In genomic region chr17:15999141-15999973, GRCh38 we compare ENCODE assay signal across 8 cellular contexts. TPM values are rescaled to one million over a fixed set of nuclear protein-coding genes. Genes with fewer than 3 reads are reported as not detected.
A peak's percentile ranks its signal among the peaks of the same experiment; 100 is the strongest.
DNase-seq lines count a peak whose midpoint lies in the region; ATAC-seq, FAIRE-seq and TF ChIP-seq lines count a peak whose summit lies in the region.

TTC19 (plus strand) TSS chr17:15999824; CDS start chr17:15999849, 25 bp downstream.
ZSWIM7 (minus strand) TSS chr17:15999704; CDS start chr17:15999594, 110 bp downstream.

- H3K4me1 Mint-ChIP-seq in activated CD4-positive, alpha-beta T cell treated with anti-CD3 and anti-CD28 coated beads for 36 hours, result peaks cover 22% of the 10 kb centered on the region
- H3K4me1 Mint-ChIP-seq in chondrocyte (ENCODE audit: low read depth), result peaks cover 30% of the 10 kb centered on the region

- CTCF ChIA-PET in BJ (lab: Yijun Ruan, JAX), result interaction anchor here (0.5 to 4.6 kb wide), 10 partner anchors 10 to 549 kb away, joined by 3 to 36 read pairs (median 3); partner anchors contain the start of gene ADORA2B
- CTCF ChIA-PET in activated CD4-positive, alpha-beta T cell treated with anti-CD3 and anti-CD28 coated beads for 36 hours (lab: Charles Lee), result interaction anchor here (0.6 to 2.2 kb wide), 8 partner anchors 17 to 171 kb away, joined by 3 to 12 read pairs (median 4); partner anchors contain the start of gene ADORA2B

- H3K4me3 ChIP-seq in BJ (ENCODE audit: low read depth, low read length) (peak within 1 kb of the TSS; percentile 70), kidney epithelial cell (ENCODE audit: low read depth, low read length) (peak within 1 kb of the TSS; percentile 66)

- H3K36me3 ChIP-seq in BJ (ENCODE audit: control insufficient read depth, insufficient read depth, low read length) (peaks cover 5% of the 10 kb centered on the region), kidney epithelial cell (ENCODE audit: control insufficient read depth, insufficient read depth, low read length) (peaks cover 2% of the 10 kb centered on the region)

- POLR2A ChIA-PET in BJ (lab: Charles Lee), result no interaction called here
- POLR2A ChIA-PET in activated CD4-positive, alpha-beta T cell treated with anti-CD3 and anti-CD28 coated beads for 36 hours (lab: Charles Lee), result interaction anchor here (0.6 to 1.4 kb wide), 4 partner anchors 15 to 1056 kb away, joined by 3 to 6 read pairs (median 4); no protein-coding TSS in a partner anchor

- peaks cover 3% of the 10 kb centered on the region for H3K9me3 Mint-ChIP-seq in activated CD4-positive, alpha-beta T cell treated with anti-CD3 and anti-CD28 coated beads for 36 hours (ENCODE audit: low read depth)
- peaks cover 4% of the 10 kb centered on the region for H3K9me3 Mint-ChIP-seq in chondrocyte (ENCODE audit: low read depth)

- H3K27ac Mint-ChIP-seq in activated CD4-positive, alpha-beta T cell treated with anti-CD3 and anti-CD28 coated beads for 36 hours, result peak within 1 kb of the TSS; percentile 97
- H3K27ac Mint-ChIP-seq in chondrocyte (ENCODE audit: unreplicated experiment), result peak within 1 kb of the TSS; percentile 99

- intact Hi-C loops in activated CD4-positive, alpha-beta T cell treated with anti-CD3 and anti-CD28 coated beads for 36 hours (cut with DNase I, micrococcal nuclease), result loop anchor here (1.0 to 5.0 kb wide), 9 partner anchors 27 to 382 kb away; partner anchors contain the start of genes ADORA2B (in 2 of the 2), NCOR1 (in 1 of the 2) and UBB (in 1 of the 2)

- peak within 1 kb of the TSS; percentile 90 for H3K4me3 Mint-ChIP-seq in activated CD4-positive, alpha-beta T cell treated with anti-CD3 and anti-CD28 coated beads for 36 hours
- peak within 1 kb of the TSS; percentile 90 for H3K4me3 Mint-ChIP-seq in chondrocyte (ENCODE audit: unreplicated experiment)

- TF ChIP-seq CTCF in BJ (IDR thresholded peaks at IDR 0.05; ENCODE audit: insufficient read depth, low read depth, low read length) (no peak), chondrocyte (IDR thresholded peaks at IDR 0.05) (no peak), kidney epithelial cell (IDR thresholded peaks at IDR 0.05; ENCODE audit: insufficient read depth, low read length, poor library complexity, severe bottlenecking) (no peak)

- peak; percentile 91 for FAIRE-seq in GM19239 (lab: Jason Lieb, UNC)

- H3K36me3 Mint-ChIP-seq in activated CD4-positive, alpha-beta T cell treated with anti-CD3 and anti-CD28 coated beads for 36 hours (ENCODE audit: low read depth), result peaks cover 41% of the 10 kb centered on the region
- peaks cover 27% of the 10 kb centered on the region for H3K36me3 Mint-ChIP-seq in chondrocyte (ENCODE audit: low read depth)

- no peaks in the 10 kb centered on the region for H3K27me3 Mint-ChIP-seq in activated CD4-positive, alpha-beta T cell treated with anti-CD3 and anti-CD28 coated beads for 36 hours
- H3K27me3 Mint-ChIP-seq in chondrocyte (ENCODE audit: low read depth), result no peaks in the 10 kb centered on the region

- H3K27me3 ChIP-seq in BJ (ENCODE audit: control insufficient read depth, insufficient read depth, low read length), result no peaks in the 10 kb centered on the region
- no peaks in the 10 kb centered on the region for H3K27me3 ChIP-seq in kidney epithelial cell (ENCODE audit: control insufficient read depth, insufficient read depth, low read length)

- peak; percentile 91 for ATAC-seq in HG03442 (IDR thresholded peaks at IDR 0.05; ENCODE audit: unreplicated experiment)
- peak; percentile 88 for ATAC-seq in activated CD4-positive, alpha-beta T cell treated with anti-CD3 and anti-CD28 coated beads for 36 hours

- peak; percentile 54 for DNase-seq in BJ (ENCODE audit: low read depth)
- peak; percentile 98 for DNase-seq in GM19239 (ENCODE audit: insufficient read length, low spot score)
- DNase-seq in NCI-H510A treated with DMSO at 0.1 percent for 48 hours (lab: John Stamatoyannopoulos, UW), result peak; percentile 95
- DNase-seq in activated CD4-positive, alpha-beta T cell treated with anti-CD3 and anti-CD28 coated beads for 36 hours, result peak; percentile 97
- DNase-seq in chondrocyte (ENCODE audit: low spot score), result peak; percentile 97
- DNase-seq in kidney epithelial cell (ENCODE audit: low read depth), result peak; percentile 66
- peak; percentile 98 for DNase-seq in stimulated activated CD4-positive, alpha-beta T cell treated with anti-CD3 and anti-CD28 coated beads, Interleukin-15, amount 100 ng/mL, for 24 hours

RNA-seq across cellular contexts. Expression of gene TTC19, which starts in this region (rescaled TPM):
- polyA plus RNA-seq in BJ (2011; rRNA removed), result 2.8 and 3.7 TPM in 2 replicates
- polyA minus RNA-seq in BJ (2011; rRNA and poly(A)+ RNA removed), result 4.3 and 5.1 TPM in 2 replicates
- total RNA-seq in activated CD4-positive, alpha-beta T cell treated with anti-CD3 and anti-CD28 coated beads for 36 hours, result 10 to 100 TPM; 21.1 to 22.0 TPM
- total RNA-seq in chondrocyte (22.9 to 28.3 TPM (median 23.7 TPM) in 3 replicates), kidney epithelial cell (70.2 and 71.2 TPM in 2 replicates)

RNA-seq across cellular contexts. Expression of gene ZSWIM7, which starts in this region (rescaled TPM):
- 21.6 and 28.9 TPM in 2 replicates for polyA plus RNA-seq in BJ (2011; rRNA removed)
- polyA minus RNA-seq in BJ (2011; rRNA and poly(A)+ RNA removed), result 5.8 and 7.3 TPM in 2 replicates
- total RNA-seq in activated CD4-positive, alpha-beta T cell treated with anti-CD3 and anti-CD28 coated beads for 36 hours, result 10 to 100 TPM; 11.2 to 11.7 TPM
- total RNA-seq in chondrocyte (16.7 to 18.7 TPM (median 18.2 TPM) in 3 replicates), kidney epithelial cell (28.6 and 41.6 TPM in 2 replicates)

Comparison
In these comparisons a context has a peak if more than half of its experiments do, and no peak if none do; other contexts are left out.
1. Peak in every context shown above with its lines: DNase-seq, ATAC-seq and H3K4me3 ChIP-seq.